1 cellular context compared by ENCODE assay signal in genomic region chr17:74730491-74731346, GRCh38.
TF ChIP-seq lines count a peak whose summit lies in the region.

No MANE protein-coding gene starts in this region.

TF ChIP-seq in GM23338, 12 proteins besides CTCF, POLR2A, EP300 and RAD21 (continued from another document):
- TF ChIP-seq REST (IDR thresholded peaks at IDR 0.05; ENCODE audit: unreplicated experiment) (no peak), EZH2phosphoT487 (IDR thresholded peaks at IDR 0.05; ENCODE audit: unreplicated experiment) (no peak), ZNF462 (CRISPR knock-in tag; IDR thresholded peaks at IDR 0.05) (no peak), ZNF331 (CRISPR knock-in tag; IDR thresholded peaks at IDR 0.05; ENCODE audit: low read depth) (no peak), ETS1 (IDR thresholded peaks at IDR 0.05) (no peak), STAT1 (IDR thresholded peaks at IDR 0.05; ENCODE audit: unreplicated experiment) (no peak), CREB1 (CRISPR knock-in tag; IDR thresholded peaks at IDR 0.05; ENCODE audit: low read depth) (no peak), JUNB (IDR thresholded peaks at IDR 0.05; ENCODE audit: unreplicated experiment) (no peak)
